8 cellular contexts compared by ENCODE assay signal in genomic region chr10:42553064-42553407, GRCh38.
DNase-seq lines count a peak whose midpoint lies in the region; ATAC-seq, FAIRE-seq and TF ChIP-seq lines count a peak whose summit lies in the region.

No MANE protein-coding gene starts in this region.

- peak overlapping the region; percentile 94 for H3K4me3 Mint-ChIP-seq in activated naive CD4-positive, alpha-beta T cell treated with anti-CD3 and anti-CD28 coated beads, Interleukin-2, amount 10 ng/mL, durations not matched to agents 7 days and 5 days
- peak overlapping the region; percentile 90 for H3K4me3 Mint-ChIP-seq in astrocyte (ENCODE audit: unreplicated experiment)
- H3K4me3 Mint-ChIP-seq in type B pancreatic cell = peak overlapping the region; percentile 99

- intact Hi-C loops in HepG2 (cut with micrococcal nuclease; ENCODE audit: unreplicated experiment) = loop anchor here (5.0 kb wide), 1 partner anchor 229 kb away; the partner anchor contains the start of gene BMS1

- CTCF ChIA-PET in activated naive CD4-positive, alpha-beta T cell treated with anti-CD3 and anti-CD28 coated beads, Interleukin-2, amount 10 ng/mL, durations not matched to agents 7 days and 5 days (lab: Charles Lee) = no interaction called here
- CTCF ChIA-PET in HepG2 (lab: Yijun Ruan, JAX; ENCODE audit: low intra/inter-chr PET ratio, low total read pairs) = no interaction called here

- peaks cover 31% of the 10 kb centered on the region for H3K36me3 Mint-ChIP-seq in activated naive CD4-positive, alpha-beta T cell treated with anti-CD3 and anti-CD28 coated beads, Interleukin-2, amount 10 ng/mL, durations not matched to agents 7 days and 5 days
- no peaks in the 10 kb centered on the region for H3K36me3 Mint-ChIP-seq in astrocyte (ENCODE audit: low read depth, unreplicated experiment)
- peaks cover 20% of the 10 kb centered on the region for H3K36me3 Mint-ChIP-seq in type B pancreatic cell

- ATAC-seq in HG03196 (IDR thresholded peaks at IDR 0.05; ENCODE audit: unreplicated experiment) (peak; percentile 24), HepG2 (peak; percentile 27)

- TF ChIP-seq CTCF in astrocyte (IDR thresholded peaks at IDR 0.05; ENCODE audit: insufficient read depth, low read depth, low read length) = no peak
- TF ChIP-seq CTCF in HepG2 (CRISPR knock-in tag; IDR thresholded peaks at IDR 0.05) = no peak
- TF ChIP-seq CTCF in type B pancreatic cell (conservative IDR thresholded peaks at IDR 0.05) = no peak

- H3K9me3 Mint-ChIP-seq in activated naive CD4-positive, alpha-beta T cell treated with anti-CD3 and anti-CD28 coated beads, Interleukin-2, amount 10 ng/mL, durations not matched to agents 7 days and 5 days = no peaks in the 10 kb centered on the region
- peaks cover 2% of the 10 kb centered on the region for H3K9me3 Mint-ChIP-seq in astrocyte (ENCODE audit: unreplicated experiment)
- H3K9me3 Mint-ChIP-seq in type B pancreatic cell = no peaks in the 10 kb centered on the region

- TF ChIP-seq EP300 in HepG2 (IDR thresholded peaks at IDR 0.05; ENCODE audit: low read depth in 2 of 2, low read length in 2 of 2) (0 out of 4 replicates have a peak, but pooled peaks of 1 of the 2 experiments have one; percentile 4), HepG2 (CRISPR knock-in tag; IDR thresholded peaks at IDR 0.05; ENCODE audit: borderline replicate concordance) (no peak)

- FAIRE-seq in astrocyte (lab: Jason Lieb, UNC) = no peak
- no peak for FAIRE-seq in HepG2 (lab: Jason Lieb, UNC)

- H3K27ac ChIP-seq in astrocyte (ENCODE audit: low read depth, low read length) = no peak overlapping the region
- H3K27ac ChIP-seq in HepG2 (ENCODE audit: extremely low read length, insufficient read depth, low read length) = no peak overlapping the region

- H3K27me3 Mint-ChIP-seq in activated naive CD4-positive, alpha-beta T cell treated with anti-CD3 and anti-CD28 coated beads, Interleukin-2, amount 10 ng/mL, durations not matched to agents 7 days and 5 days = peaks cover 13% of the 10 kb centered on the region
- H3K27me3 Mint-ChIP-seq in astrocyte (ENCODE audit: low read depth, unreplicated experiment) (peaks cover 7% of the 10 kb centered on the region), type B pancreatic cell (peaks cover 5% of the 10 kb centered on the region)

- in situ Hi-C loops in HepG2 (cut with HindIII; ENCODE audit: extremely low pct_ligation_motif_present, low pct_unique_long_range_greater_than_20kb) = no loop called here

- H3K27me3 ChIP-seq in astrocyte (ENCODE audit: insufficient read depth, low read length) (no peaks in the 10 kb centered on the region), HepG2 (ENCODE audit: control insufficient read depth in 1 of 2, insufficient read depth in 2 of 2, low read length in 2 of 2) (no peaks in the 10 kb centered on the region; a peak in 1 of 5 replicates)

- H2AFZ ChIP-seq in astrocyte (ENCODE audit: low read depth, low read length) (peak overlapping the region; percentile 99), HepG2 (ENCODE audit: low read length) (peak overlapping the region; percentile 90)

- POLR2A ChIA-PET in HepG2 (lab: Yijun Ruan, JAX) = interaction anchor here (2.7 kb wide), 1 partner anchor 10 kb away, joined by 7 read pairs; no protein-coding TSS in a partner anchor

- H3K4me3 ChIP-seq in astrocyte (ENCODE audit: insufficient read depth, low read depth, low read length) = peak overlapping the region; percentile 85
- peak overlapping the region; percentile 73 to 92 (median 83) for H3K4me3 ChIP-seq in HepG2 (replicated peaks in 1 of 3; ENCODE audit: insufficient read depth in 1 of 3, low read depth in 2 of 3, low read length in 3 of 3)

- H3K9ac ChIP-seq in astrocyte (ENCODE audit: low read length) (peak overlapping the region; percentile 83), HepG2 (ENCODE audit: insufficient read depth, low read depth, low read length) (peak overlapping the region; percentile 52)

- peaks cover 8% of the 10 kb centered on the region for H3K4me1 ChIP-seq in astrocyte (ENCODE audit: insufficient read depth, low read length)
- peaks cover 71% of the 10 kb centered on the region for H3K4me1 ChIP-seq in HepG2 (ENCODE audit: insufficient read depth, low read length)

- no peak for TF ChIP-seq RAD21 in HepG2 (CRISPR knock-in tag; IDR thresholded peaks at IDR 0.05)

- peak overlapping the region; percentile 95 for H3K4me2 ChIP-seq in astrocyte (ENCODE audit: low read length)
- peak overlapping the region; percentile 73 for H3K4me2 ChIP-seq in HepG2 (ENCODE audit: low read depth, low read length)

- H4K20me1 ChIP-seq in astrocyte (ENCODE audit: insufficient read depth, low read length) (no peaks in the 10 kb centered on the region), HepG2 (ENCODE audit: insufficient read depth, low read length) (no peaks in the 10 kb centered on the region)

- WGBS in HepG2 (ENCODE audit: low lambda C conversion rate) = under 1% methylated on average over 14 of the region's 14 CpGs

- no peak for TF ChIP-seq POLR2A in HepG2 (IDR thresholded peaks at IDR 0.05; ENCODE audit: insufficient read depth in 1 of 2, low read depth in 2 of 2, low read length in 2 of 2)

- H3K9me3 ChIP-seq in astrocyte (ENCODE audit: insufficient read depth, low read depth, low read length) (no peaks in the 10 kb centered on the region), HepG2 (ENCODE audit: low read length) (no peaks in the 10 kb centered on the region)

- BruUV-seq in HepG2 (replicated peaks; lab: Mats Ljungman, UMichigan) = no TSS peak

- H3K4me1 Mint-ChIP-seq in activated naive CD4-positive, alpha-beta T cell treated with anti-CD3 and anti-CD28 coated beads, Interleukin-2, amount 10 ng/mL, durations not matched to agents 7 days and 5 days = peaks cover 38% of the 10 kb centered on the region
- H3K4me1 Mint-ChIP-seq in astrocyte (ENCODE audit: low read depth, unreplicated experiment) = peaks cover 4% of the 10 kb centered on the region
- H3K4me1 Mint-ChIP-seq in type B pancreatic cell (ENCODE audit: unreplicated experiment) = peaks cover 19% of the 10 kb centered on the region

- H3K79me2 ChIP-seq in astrocyte (ENCODE audit: insufficient read depth, low read length) (peaks cover 8% of the 10 kb centered on the region), HepG2 (ENCODE audit: insufficient read depth, low read length) (peaks cover 14% of the 10 kb centered on the region)

- H3K27ac Mint-ChIP-seq in activated naive CD4-positive, alpha-beta T cell treated with anti-CD3 and anti-CD28 coated beads, Interleukin-2, amount 10 ng/mL, durations not matched to agents 7 days and 5 days = peak overlapping the region; percentile 96
- peak overlapping the region; percentile 67 for H3K27ac Mint-ChIP-seq in astrocyte (ENCODE audit: unreplicated experiment)
- peak overlapping the region; percentile 88 for H3K27ac Mint-ChIP-seq in type B pancreatic cell

- no peaks in the 10 kb centered on the region for H3K36me3 ChIP-seq in astrocyte (ENCODE audit: insufficient read depth, low read length)
- no peaks in the 10 kb centered on the region for H3K36me3 ChIP-seq in HepG2 (replicated peaks in 1 of 2; ENCODE audit: control insufficient read depth in 1 of 2, insufficient read depth in 2 of 2, low read length in 2 of 2)

- no peak for DNase-seq in activated naive CD4-positive, alpha-beta T cell treated with anti-CD3 and anti-CD28 coated beads, Interleukin-2, amount 10 ng/mL, durations not matched to agents 7 days and 5 days
- DNase-seq in activated naive CD4-positive, alpha-beta T cell treated with Interleukin-2 at 50 U/mL for 16 hours = no peak
- DNase-seq in astrocyte (ENCODE audit: low read depth) (no peak), HepG2 (ENCODE audit: low spot score) (no peak), type B pancreatic cell (ENCODE audit: extremely low spot score, unreplicated experiment) (no peak), GOT3 (lab: John Stamatoyannopoulos, UW) (no peak)
- no peak for DNase-seq in stimulated activated CD4-positive, alpha-beta T cell treated with anti-CD3 and anti-CD28 coated beads, Interleukin-4, amount 100 ng/mL, for 24 hours

TF ChIP-seq in HepG2, 621 proteins besides CTCF, POLR2A, EP300 and RAD21 (continues in another document):
- no peak for TF ChIP-seq ZNF431 (CRISPR knock-in tag; IDR thresholded peaks at IDR 0.05; ENCODE audit: borderline replicate concordance, low read depth)
- no peak for TF ChIP-seq KLF9 (CRISPR knock-in tag; IDR thresholded peaks at IDR 0.05; ENCODE audit: low read depth)
- no peak for TF ChIP-seq ZSCAN25 (CRISPR knock-in tag; IDR thresholded peaks at IDR 0.05)
- no peak for TF ChIP-seq HINFP (CRISPR knock-in tag; IDR thresholded peaks at IDR 0.05; ENCODE audit: low read depth)
- TF ChIP-seq SNAI1 (CRISPR knock-in tag; IDR thresholded peaks at IDR 0.05; ENCODE audit: borderline replicate concordance) = no peak
- no peak for TF ChIP-seq ATF7-NPFF (CRISPR knock-in tag; IDR thresholded peaks at IDR 0.05; ENCODE audit: low read depth)
- no peak for TF ChIP-seq ZNF580 (CRISPR knock-in tag; IDR thresholded peaks at IDR 0.05; ENCODE audit: borderline replicate concordance, low read depth)
- TF ChIP-seq ZNF777 (CRISPR knock-in tag; IDR thresholded peaks at IDR 0.05) = no peak
- TF ChIP-seq SMAD3 (CRISPR knock-in tag; IDR thresholded peaks at IDR 0.05) = peak; percentile 8; the same call in 1 of the 2 replicates
- TF ChIP-seq MLLT10 (CRISPR knock-in tag; IDR thresholded peaks at IDR 0.05) = no peak
- TF ChIP-seq RFX5 (IDR thresholded peaks at IDR 0.05; ENCODE audit: low read depth, low read length) = no peak
